ENCODE assay signal across 1 cellular context in genomic region chr10:99784731-99785441, GRCh38.
TF ChIP-seq lines count a peak whose summit lies in the region.

No MANE protein-coding gene starts in this region.

TF ChIP-seq in HepG2, 621 proteins besides CTCF, POLR2A, EP300 and RAD21 (continued from another document):
- 0 out of 2 replicates have a peak, but pooled peaks have one; percentile 14 for TF ChIP-seq ARID5B (CRISPR knock-in tag; IDR thresholded peaks at IDR 0.05)
- no peak for TF ChIP-seq SIX1 (CRISPR knock-in tag; IDR thresholded peaks at IDR 0.05; ENCODE audit: borderline replicate concordance)
- TF ChIP-seq MAFG (CRISPR knock-in tag; IDR thresholded peaks at IDR 0.05) = peak; percentile 68; the same call in 1 of the 2 replicates
- TF ChIP-seq ZNF264 (CRISPR knock-in tag; IDR thresholded peaks at IDR 0.05) = no peak
- TF ChIP-seq CREB1 (IDR thresholded peaks at IDR 0.05) = no peak
- TF ChIP-seq CREB1 (CRISPR knock-in tag; IDR thresholded peaks at IDR 0.05) = 0 out of 2 replicates have a peak, but pooled peaks have one; percentile 19
- TF ChIP-seq ZNF547 (CRISPR knock-in tag; IDR thresholded peaks at IDR 0.05) = 0 out of 2 replicates have a peak, but pooled peaks have one; percentile 27
- TF ChIP-seq MAFF (IDR thresholded peaks at IDR 0.05; ENCODE audit: low read depth, low read length) = peak; percentile 87
TF ChIP-seq in HepG2: peak in this region for 20.
